ENCODE assay signal across 8 cellular contexts in the genomic region with DNA sequence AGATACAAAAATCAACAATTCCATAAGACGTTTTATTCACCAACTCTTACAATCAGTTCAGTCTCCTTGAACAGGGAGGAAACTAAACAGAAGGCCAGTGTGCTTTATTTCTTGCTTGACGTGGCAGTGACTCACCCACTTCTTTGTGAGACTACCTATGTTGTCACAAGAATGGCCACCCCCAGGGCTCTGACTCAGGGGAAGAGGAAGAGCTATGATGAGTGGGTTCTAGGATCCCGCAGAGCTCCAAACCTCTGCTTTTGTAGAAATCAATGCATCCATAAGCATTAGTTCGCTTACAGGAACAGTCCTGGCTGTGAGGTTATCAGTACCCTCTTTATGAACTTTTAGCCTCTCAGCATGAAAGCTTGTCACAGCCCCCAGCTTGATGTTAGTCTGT.
DNase-seq lines count a peak whose midpoint lies in the region; ATAC-seq and TF ChIP-seq lines count a peak whose summit lies in the region.
"Had no signal": no experiment of that assay in that cellular context is flagged by ENCODE, and none has a peak within 500 bp of the region (broad histone marks: within the 10 kb centered on the region; RNA-seq: fewer than 3 reads in every experiment).

No MANE protein-coding gene starts in this region.

- TF ChIP-seq CTCF in GM13976 (IDR thresholded peaks at IDR 0.05; ENCODE audit: borderline replicate concordance, control extremely low read depth, extremely low read depth, insufficient read depth, missing control alignments) = no peak
- no peak for TF ChIP-seq CTCF in progenitor cell of endocrine pancreas (IDR thresholded peaks at IDR 0.05; ENCODE audit: unreplicated experiment)

- ATAC-seq in GM18520 (IDR thresholded peaks at IDR 0.05; ENCODE audit: unreplicated experiment) = no peak

- no peak overlapping the region for H3K4me3 Mint-ChIP-seq in progenitor cell of endocrine pancreas (ENCODE audit: low read depth)
- H3K4me3 Mint-ChIP-seq: dendritic cell treated with granulocyte-macrophage colony-stimulating factor and Interleukin-4, amounts not matched to agents 40 ng/mL and 50 ng/mL, for 4 days had no signal

- H3K36me3 Mint-ChIP-seq in progenitor cell of endocrine pancreas (ENCODE audit: insufficient read depth) = peaks cover 28% of the 10 kb centered on the region

- in situ Hi-C loops in GM13976 (cut with MboI; ENCODE audit: low sequenced_read_pairs, unreplicated experiment) = no loop called here

- no peaks in the 10 kb centered on the region for H3K9me3 Mint-ChIP-seq in progenitor cell of endocrine pancreas (ENCODE audit: low read depth)
- H3K9me3 Mint-ChIP-seq: dendritic cell treated with granulocyte-macrophage colony-stimulating factor and Interleukin-4, amounts not matched to agents 40 ng/mL and 50 ng/mL, for 4 days had no signal

- H3K27ac Mint-ChIP-seq in progenitor cell of endocrine pancreas = peak overlapping the region; percentile 73
- H3K27ac Mint-ChIP-seq: dendritic cell treated with granulocyte-macrophage colony-stimulating factor and Interleukin-4, amounts not matched to agents 40 ng/mL and 50 ng/mL, for 4 days had no signal

- peak; percentile 16 for DNase-seq in GM13976 (ENCODE audit: low spot score)
- peak; percentile 85 for DNase-seq in NCI-H460 (ENCODE audit: extremely low read depth, low read depth)
- peak; percentile 57 for DNase-seq in epidermal melanocyte (ENCODE audit: insufficient read length, low spot score)
- no peak for DNase-seq in progenitor cell of endocrine pancreas (ENCODE audit: low spot score, unreplicated experiment)
- no peak for DNase-seq in T-helper 9 cell
- DNase-seq in RPMI8226 = no peak

- no peaks in the 10 kb centered on the region for H3K4me1 Mint-ChIP-seq in progenitor cell of endocrine pancreas (ENCODE audit: low read depth)

- H3K27me3 Mint-ChIP-seq in progenitor cell of endocrine pancreas = no peaks in the 10 kb centered on the region
- H3K27me3 Mint-ChIP-seq: dendritic cell treated with granulocyte-macrophage colony-stimulating factor and Interleukin-4, amounts not matched to agents 40 ng/mL and 50 ng/mL, for 4 days had no signal

Comparison
In these comparisons a context has a peak if more than half of its experiments do, and no peak if none do; other contexts are left out.
1. DNase-seq: peak in GM13976 (single experiment), NCI-H460 (single experiment) and epidermal melanocyte (single experiment); none in progenitor cell of endocrine pancreas (single experiment), T-helper 9 cell (single experiment) and RPMI8226 (single experiment).